In the genomic region with DNA sequence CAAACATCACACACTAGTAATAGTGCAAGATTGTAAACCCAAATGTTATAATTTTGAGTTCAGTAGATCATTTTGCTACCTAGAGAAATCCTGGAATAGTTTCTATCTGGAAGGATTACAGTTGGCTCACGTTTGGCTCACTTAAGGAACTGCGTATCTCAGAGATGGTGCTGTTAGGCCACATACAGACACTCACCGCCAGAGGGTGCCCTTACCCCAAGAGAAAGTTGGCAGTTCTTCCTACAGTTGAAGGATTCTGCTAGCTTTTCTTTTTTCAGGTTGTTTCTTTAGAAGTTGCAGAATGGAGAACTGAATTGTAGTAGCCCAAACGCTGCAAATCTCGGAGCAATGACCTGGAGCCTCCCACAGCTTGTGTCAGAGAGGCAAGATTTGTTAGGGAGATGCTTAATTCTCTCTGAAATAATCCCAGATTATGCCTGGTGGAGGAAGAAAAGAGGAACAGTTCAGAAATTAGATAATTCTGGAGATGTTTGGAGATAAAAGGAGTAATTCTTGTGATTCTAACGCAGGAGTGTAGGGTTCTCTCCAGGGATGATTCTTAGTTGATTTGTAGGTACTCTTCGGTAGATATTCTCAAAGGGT, we compare ENCODE assay signal across 9 cellular contexts.
DNase-seq lines count a peak whose midpoint lies in the region; ATAC-seq and TF ChIP-seq lines count a peak whose summit lies in the region.
"Had no signal": no experiment of that assay in that cellular context is flagged by ENCODE, and none has a peak within 500 bp of the region (broad histone marks: within the 10 kb centered on the region; RNA-seq: fewer than 3 reads in every experiment).

No MANE protein-coding gene starts in this region.

- no peaks in the 10 kb centered on the region for H3K36me3 Mint-ChIP-seq in activated CD8-positive, alpha-beta T cell treated with anti-CD3 and anti-CD28 coated beads for 36 hours (ENCODE audit: low read depth)
- H3K36me3 Mint-ChIP-seq in stimulated activated memory B cell treated with anti-CD40 and anti-IgM and Interleukin-4, amounts not matched to agents 10 μg/mL and 1 μg/mL and 100 μg/mL, for 72 hours: no peaks in the 10 kb centered on the region
- H3K36me3 Mint-ChIP-seq: activated naive CD4-positive, alpha-beta T cell treated with anti-CD3 and anti-CD28 coated beads, Interleukin-2, amount 50 U/mL, for 24 hours had no signal

- DNase-seq in COLO668 (lab: John Stamatoyannopoulos, UW; ENCODE audit: unreplicated experiment) (peak; percentile 80), NCI-H774 (lab: John Stamatoyannopoulos, UW) (peak; percentile 47), epidermal melanocyte (ENCODE audit: insufficient read length, low spot score) (peak; percentile 71), mucosa of descending colon (peak in 2 of 3 donors; percentile 74 to 82)
- DNase-seq in activated CD8-positive, alpha-beta T cell treated with anti-CD3 and anti-CD28 coated beads for 36 hours: peak; percentile 81

- CTCF ChIA-PET in activated CD8-positive, alpha-beta T cell treated with anti-CD3 and anti-CD28 coated beads for 36 hours (lab: Charles Lee): interaction anchor here (0.6 to 2.0 kb wide), 10 partner anchors 9 to 505 kb away, joined by 3 to 6 read pairs (median 4); no protein-coding TSS in a partner anchor

- no peak overlapping the region for H3K4me3 Mint-ChIP-seq in activated CD8-positive, alpha-beta T cell treated with anti-CD3 and anti-CD28 coated beads for 36 hours
- no peak overlapping the region for H3K4me3 Mint-ChIP-seq in stimulated activated memory B cell treated with anti-CD40 and anti-IgM and Interleukin-4, amounts not matched to agents 10 μg/mL and 1 μg/mL and 100 μg/mL, for 72 hours
- H3K4me3 Mint-ChIP-seq: activated naive CD4-positive, alpha-beta T cell treated with anti-CD3 and anti-CD28 coated beads, Interleukin-2, amount 50 U/mL, for 24 hours had no signal

- H3K4me3 ChIP-seq in mucosa of descending colon: no peak overlapping the region

- H3K9me3 Mint-ChIP-seq in activated CD8-positive, alpha-beta T cell treated with anti-CD3 and anti-CD28 coated beads for 36 hours: no peaks in the 10 kb centered on the region
- no peaks in the 10 kb centered on the region for H3K9me3 Mint-ChIP-seq in stimulated activated memory B cell treated with anti-CD40 and anti-IgM and Interleukin-4, amounts not matched to agents 10 μg/mL and 1 μg/mL and 100 μg/mL, for 72 hours
- H3K9me3 Mint-ChIP-seq: activated naive CD4-positive, alpha-beta T cell treated with anti-CD3 and anti-CD28 coated beads, Interleukin-2, amount 50 U/mL, for 24 hours had no signal

- intact Hi-C loops in activated CD8-positive, alpha-beta T cell treated with anti-CD3 and anti-CD28 coated beads for 36 hours (cut with micrococcal nuclease): loop anchor here (5.0 to 10.0 kb wide), 2 partner anchors 180 to 507 kb away; no protein-coding TSS in a partner anchor
- intact Hi-C loops in mucosa of descending colon (cut with DNase I, micrococcal nuclease): loop anchor here in 1 of 2 donors (10.0 kb wide), 2 partner anchors 180 to 510 kb away; no protein-coding TSS in a partner anchor

- TF ChIP-seq CTCF in activated CD8-positive, alpha-beta T cell treated with anti-CD3 and anti-CD28 coated beads for 36 hours (IDR thresholded peaks at IDR 0.05): peak; percentile 73
- TF ChIP-seq CTCF in mucosa of descending colon (IDR thresholded peaks at IDR 0.05): peak; percentile 64

- H3K9me3 ChIP-seq in mucosa of descending colon: no peaks in the 10 kb centered on the region

- peak; percentile 83 for ATAC-seq in GM19455 (IDR thresholded peaks at IDR 0.05; ENCODE audit: unreplicated experiment)
- ATAC-seq in HG03558 (IDR thresholded peaks at IDR 0.05; ENCODE audit: extremely low read depth, unreplicated experiment): peak; percentile 82
- ATAC-seq in activated CD8-positive, alpha-beta T cell treated with anti-CD3 and anti-CD28 coated beads for 36 hours: peak; percentile 56
- peak; percentile 81 for ATAC-seq in mucosa of descending colon
- peak; percentile 70 for ATAC-seq in stimulated activated memory B cell treated with anti-CD40 and anti-IgM and Interleukin-4, amounts not matched to agents 10 μg/mL and 1 μg/mL and 100 μg/mL, for 72 hours

- H3K27ac Mint-ChIP-seq in activated CD8-positive, alpha-beta T cell treated with anti-CD3 and anti-CD28 coated beads for 36 hours: no peak overlapping the region
- no peak overlapping the region for H3K27ac Mint-ChIP-seq in stimulated activated memory B cell treated with anti-CD40 and anti-IgM and Interleukin-4, amounts not matched to agents 10 μg/mL and 1 μg/mL and 100 μg/mL, for 72 hours
- H3K27ac Mint-ChIP-seq: activated naive CD4-positive, alpha-beta T cell treated with anti-CD3 and anti-CD28 coated beads, Interleukin-2, amount 50 U/mL, for 24 hours had no signal

- POLR2A ChIA-PET in activated CD8-positive, alpha-beta T cell treated with anti-CD3 and anti-CD28 coated beads for 36 hours (lab: Charles Lee): no interaction called here

- no peaks in the 10 kb centered on the region for H3K4me1 ChIP-seq in mucosa of descending colon (ENCODE audit: low read depth)

- no peaks in the 10 kb centered on the region for H3K4me1 Mint-ChIP-seq in activated CD8-positive, alpha-beta T cell treated with anti-CD3 and anti-CD28 coated beads for 36 hours (ENCODE audit: low read depth)
- no peaks in the 10 kb centered on the region for H3K4me1 Mint-ChIP-seq in stimulated activated memory B cell treated with anti-CD40 and anti-IgM and Interleukin-4, amounts not matched to agents 10 μg/mL and 1 μg/mL and 100 μg/mL, for 72 hours
- H3K4me1 Mint-ChIP-seq: activated naive CD4-positive, alpha-beta T cell treated with anti-CD3 and anti-CD28 coated beads, Interleukin-2, amount 50 U/mL, for 24 hours had no signal

- H3K36me3 ChIP-seq in mucosa of descending colon (ENCODE audit: low read depth): no peaks in the 10 kb centered on the region

- H3K27me3 Mint-ChIP-seq in activated CD8-positive, alpha-beta T cell treated with anti-CD3 and anti-CD28 coated beads for 36 hours: peaks cover 14% of the 10 kb centered on the region
- H3K27me3 Mint-ChIP-seq in stimulated activated memory B cell treated with anti-CD40 and anti-IgM and Interleukin-4, amounts not matched to agents 10 μg/mL and 1 μg/mL and 100 μg/mL, for 72 hours: peaks cover 12% of the 10 kb centered on the region
